In the genomic region with DNA sequence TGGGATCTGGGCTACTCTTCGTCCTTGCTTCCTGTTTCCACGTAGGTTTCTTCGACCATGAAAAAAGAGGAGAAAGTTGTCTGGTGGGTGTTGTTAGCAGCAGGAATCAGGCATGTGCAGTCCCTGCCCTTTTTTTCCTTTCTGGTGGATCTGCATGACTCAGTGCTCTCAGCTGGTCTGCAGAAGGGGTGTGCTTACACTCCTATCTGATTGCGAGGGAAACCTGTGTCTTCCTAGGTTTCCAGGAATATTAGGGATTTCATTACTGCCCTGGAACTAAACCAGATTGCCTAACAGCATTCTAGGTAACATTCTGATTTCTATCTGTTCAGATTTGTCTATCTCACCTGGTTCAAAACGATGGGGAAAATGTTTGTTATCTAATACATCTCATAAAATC, we compare ENCODE assay signal across 17 cellular contexts.
DNase-seq lines count a peak whose midpoint lies in the region; ATAC-seq and TF ChIP-seq lines count a peak whose summit lies in the region.
"Had no signal": no experiment of that assay in that cellular context is flagged by ENCODE, and none has a peak within 500 bp of the region (broad histone marks: within the 10 kb centered on the region; RNA-seq: fewer than 3 reads in every experiment).

No MANE protein-coding gene starts in this region.

- no peaks in the 10 kb centered on the region for H3K79me1 ChIP-seq in trophoblast cell (ENCODE audit: low read length)

- no peak overlapping the region for H4K12ac ChIP-seq in trophoblast cell (ENCODE audit: low read depth, low read length)

- peak; percentile 12 for DNase-seq in DMS53 (lab: John Stamatoyannopoulos, UW)
- DNase-seq in DMS53 treated with DMSO at 0.1 percent for 48 hours (lab: John Stamatoyannopoulos, UW; ENCODE audit: unreplicated experiment) = no peak
- no peak for DNase-seq in RWPE2 (ENCODE audit: low spot score)
- DNase-seq in iPS-NIHi7 (ENCODE audit: extremely low spot score) = peak; percentile 12
- peak; percentile 48 to 82 for DNase-seq in trophoblast cell
- no peak for DNase-seq in EL
- no peak for DNase-seq in GM23248
- DNase-seq in NCI-H2029 (lab: John Stamatoyannopoulos, UW) = no peak
- DNase-seq: KBM-7, NCI-H1092, NCI-H1694, NCI-H69, Peyer's patch, SHP77 treated with DMSO at 0.1 percent for 48 hours had no signal

- H3K79me2 ChIP-seq in trophoblast cell (ENCODE audit: control insufficient read depth, insufficient read depth, low read length, poor library complexity) (no peaks in the 10 kb centered on the region), GM23248 (ENCODE audit: insufficient read depth) (no peaks in the 10 kb centered on the region)

- H3K36me3 ChIP-seq in RWPE2 (ENCODE audit: low read depth) = no peaks in the 10 kb centered on the region
- H3K36me3 ChIP-seq in trophoblast cell (ENCODE audit: control insufficient read depth in 1 of 2, insufficient read depth in 2 of 2, low read length in 2 of 2) = no peaks in the 10 kb centered on the region
- H3K36me3 ChIP-seq in GM23248 (ENCODE audit: low read depth) = no peaks in the 10 kb centered on the region
- H3K36me3 ChIP-seq: BLaER1 treated with 17β-estradiol and CSF1 and Interleukin-3, amounts not matched to agents 10 nM and 100 nM; Peyer's patch had no signal

- in situ Hi-C loops in GM23248 (cut with MboI) = no loop called here

- no peak overlapping the region for H3K4me2 ChIP-seq in trophoblast cell (ENCODE audit: low read length)
- H3K4me2 ChIP-seq in GM23248 (ENCODE audit: unreplicated experiment) = no peak overlapping the region
- H3K4me2 ChIP-seq: BLaER1 treated with 17β-estradiol and CSF1 and Interleukin-3, amounts not matched to agents 10 nM and 100 nM had no signal

- H3K18ac ChIP-seq in trophoblast cell (ENCODE audit: low read length) = no peak overlapping the region

- H2BK120ac ChIP-seq in trophoblast cell (ENCODE audit: insufficient read depth, low read length, poor library complexity) = no peak overlapping the region

- no peaks in the 10 kb centered on the region for H3F3A ChIP-seq in GM23248 (ENCODE audit: insufficient read depth)

- no peak for TF ChIP-seq CTCF in RWPE2 (IDR thresholded peaks at IDR 0.05; ENCODE audit: poor library complexity, severe bottlenecking)

- H3K4me3 ChIP-seq in RWPE2 (ENCODE audit: severe bottlenecking) = no peak overlapping the region
- H3K4me3 ChIP-seq in trophoblast cell (ENCODE audit: low read depth, low read length) = no peak overlapping the region
- no peak overlapping the region for H3K4me3 ChIP-seq in GM23248
- H3K4me3 ChIP-seq: BLaER1 treated with 17β-estradiol and CSF1 and Interleukin-3, amounts not matched to agents 10 nM and 100 nM; Peyer's patch had no signal

- H4K8ac ChIP-seq in trophoblast cell (ENCODE audit: low read depth, low read length) = no peak overlapping the region

- H2BK5ac ChIP-seq in trophoblast cell (ENCODE audit: low read depth, low read length, poor library complexity) = no peak overlapping the region

- no peak overlapping the region for H2AK5ac ChIP-seq in trophoblast cell (ENCODE audit: low read length)

- peak; percentile 41; the same call in 1 of the 3 replicates for ATAC-seq in RWPE2 (ENCODE audit: low read depth)

- H2BK12ac ChIP-seq in trophoblast cell (ENCODE audit: low read length) = no peak overlapping the region

- H3K9me3 ChIP-seq in RWPE2 (ENCODE audit: severe bottlenecking) = no peaks in the 10 kb centered on the region
- H3K9me3 ChIP-seq in trophoblast cell (ENCODE audit: insufficient read depth, low read depth, low read length) = no peaks in the 10 kb centered on the region
- no peaks in the 10 kb centered on the region for H3K9me3 ChIP-seq in GM23248 (ENCODE audit: low read depth)
- H3K9me3 ChIP-seq: BLaER1 treated with 17β-estradiol and CSF1 and Interleukin-3, amounts not matched to agents 10 nM and 100 nM; Peyer's patch had no signal

- no peak overlapping the region for H3K4ac ChIP-seq in trophoblast cell (ENCODE audit: low read depth, low read length)

- H3K27ac ChIP-seq in RWPE2 (ENCODE audit: poor library complexity, severe bottlenecking) (no peak overlapping the region), trophoblast cell (ENCODE audit: low read depth, low read length) (peak overlapping the region; percentile 33), GM23248 (no peak overlapping the region)
- H3K27ac ChIP-seq: 22Rv1; BLaER1 treated with 17β-estradiol and CSF1 and Interleukin-3, amounts not matched to agents 10 nM and 100 nM; HL-60; Peyer's patch had no signal

- H4K20me1 ChIP-seq in GM23248 (ENCODE audit: insufficient read depth) = no peaks in the 10 kb centered on the region
- H4K20me1 ChIP-seq: BLaER1 treated with 17β-estradiol and CSF1 and Interleukin-3, amounts not matched to agents 10 nM and 100 nM had no signal

- H3K9ac ChIP-seq in trophoblast cell (ENCODE audit: low read length) (no peak overlapping the region), GM23248 (no peak overlapping the region)
- H3K9ac ChIP-seq: BLaER1 treated with 17β-estradiol and CSF1 and Interleukin-3, amounts not matched to agents 10 nM and 100 nM had no signal

- no peak overlapping the region for H4K91ac ChIP-seq in trophoblast cell (ENCODE audit: low read depth, low read length)

- no peaks in the 10 kb centered on the region for H3K9me2 ChIP-seq in GM23248 (ENCODE audit: insufficient read depth)

- H2AFZ ChIP-seq in trophoblast cell (ENCODE audit: insufficient read depth, low read length, poor library complexity) = no peak overlapping the region
- H2AFZ ChIP-seq in GM23248 = no peak overlapping the region

- no CpG with 5 or more reads among the region's 5 CpGs for WGBS in trophoblast cell (ENCODE audit: extremely low coverage, insufficient coverage, insufficient read length)
- WGBS in GM23248 (ENCODE audit: low coverage in 1 of 2, low lambda C conversion rate in 2 of 2, missing lambda C conversion rate in 2 of 2), 2 experiments = 50 to 64% methylated on average over 5 of the region's 5 CpGs

- no peak overlapping the region for H3K23ac ChIP-seq in trophoblast cell (ENCODE audit: low read length)

- H3K27me3 ChIP-seq in RWPE2 (ENCODE audit: insufficient read depth, poor library complexity, severe bottlenecking) = no peaks in the 10 kb centered on the region
- H3K27me3 ChIP-seq in trophoblast cell (ENCODE audit: insufficient read depth, low read length) = no peaks in the 10 kb centered on the region
- H3K27me3 ChIP-seq in GM23248 (replicated peaks; ENCODE audit: insufficient read depth) = no peaks in the 10 kb centered on the region
- H3K27me3 ChIP-seq: BLaER1 treated with 17β-estradiol and CSF1 and Interleukin-3, amounts not matched to agents 10 nM and 100 nM; Peyer's patch had no signal

- H3K4me1 ChIP-seq in RWPE2 (ENCODE audit: insufficient read depth, poor library complexity, severe bottlenecking) (no peaks in the 10 kb centered on the region), trophoblast cell (ENCODE audit: control insufficient read depth in 1 of 2, insufficient read depth in 2 of 2, low read length in 2 of 2) (no peaks in the 10 kb centered on the region), GM23248 (ENCODE audit: insufficient read depth) (no peaks in the 10 kb centered on the region)
- H3K4me1 ChIP-seq: BLaER1 treated with 17β-estradiol and CSF1 and Interleukin-3, amounts not matched to agents 10 nM and 100 nM; Peyer's patch had no signal

- no peak overlapping the region for H3K14ac ChIP-seq in trophoblast cell (ENCODE audit: low read length)

Comparison
In these comparisons a context has a peak if more than half of its experiments do, and no peak if none do; other contexts are left out.
1. DNase-seq: peak in DMS53 (single experiment), iPS-NIHi7 (single experiment) and trophoblast cell (2 of 2); none in DMS53 treated with DMSO at 0.1 percent for 48 hours (single experiment), RWPE2 (single experiment), EL (single experiment), GM23248 (single experiment) and NCI-H2029 (single experiment).